2 cellular contexts compared by ENCODE assay signal in genomic region chr2:223722226-223722625, GRCh38.
TF ChIP-seq lines count a peak whose summit lies in the region.

No MANE protein-coding gene starts in this region.

TF ChIP-seq in A549, 52 proteins besides CTCF, POLR2A, EP300 and RAD21 (continued from another document):
- TF ChIP-seq BCL3 (IDR thresholded peaks at IDR 0.05) = no peak
- no peak for TF ChIP-seq MAFK (IDR thresholded peaks at IDR 0.05; ENCODE audit: partially characterized antibody)
- no peak for TF ChIP-seq RCOR1 (IDR thresholded peaks at IDR 0.05; ENCODE audit: low read depth, low read length)
- TF ChIP-seq NFE2L2 (conservative IDR thresholded peaks at IDR 0.05; ENCODE audit: low read length) = no peak

TF ChIP-seq in WTC11, 78 proteins besides CTCF, POLR2A, EP300 and RAD21 (continued from another document):
- no peak for TF ChIP-seq AR (CRISPR knock-in tag; IDR thresholded peaks at IDR 0.05)
- TF ChIP-seq ZNF423 (CRISPR knock-in tag; IDR thresholded peaks at IDR 0.05) = no peak
- TF ChIP-seq HMGA2 (CRISPR knock-in tag; IDR thresholded peaks at IDR 0.05) = no peak
- no peak for TF ChIP-seq MLX (CRISPR knock-in tag; IDR thresholded peaks at IDR 0.05)
